18 cellular contexts compared by ENCODE assay signal in genomic region chr12:13154027-13154538, GRCh38. TPM values are rescaled to one million over a fixed set of nuclear protein-coding genes. Genes with fewer than 3 reads are reported as not detected.
DNase-seq lines count a peak whose midpoint lies in the region; FAIRE-seq and TF ChIP-seq lines count a peak whose summit lies in the region.
"Had no signal": no experiment of that assay in that cellular context is flagged by ENCODE, and none has a peak within 500 bp of the region (broad histone marks: within the 10 kb centered on the region; RNA-seq: fewer than 3 reads in every experiment).

No MANE protein-coding gene starts in this region.

- H3K36me3 ChIP-seq in PC-9 (ENCODE audit: low read depth) (no peaks in the 10 kb centered on the region), suprapubic skin (no peaks in the 10 kb centered on the region)
- H3K36me3 ChIP-seq: neutrophil had no signal

- H3K4me2 ChIP-seq in PC-9, result peak overlapping the region; percentile 53

- peaks cover 22% of the 10 kb centered on the region for H3K4me1 ChIP-seq in PC-9 (replicated peaks; ENCODE audit: insufficient read depth)
- H3K4me1 ChIP-seq in suprapubic skin, result peaks cover 36% of the 10 kb centered on the region

- no peaks in the 10 kb centered on the region for H4K20me1 ChIP-seq in PC-9 (ENCODE audit: insufficient read depth)

- peaks cover 16% of the 10 kb centered on the region; the same call in 1 of the 2 replicates for H3F3A ChIP-seq in PC-9 (ENCODE audit: insufficient read depth, low read depth)

- FAIRE-seq in GM12891 (lab: Jason Lieb, UNC), result no peak
- FAIRE-seq: frontal cortex had no signal

- no peak for TF ChIP-seq POLR2A in suprapubic skin (IDR thresholded peaks at IDR 0.05)
- TF ChIP-seq POLR2A in GM12891 (IDR thresholded peaks at IDR 0.05; ENCODE audit: low read depth, low read length), result no peak

- peak overlapping the region; percentile 45; the same call in 1 of the 2 replicates for H2AFZ ChIP-seq in PC-9

- H3K9me3 Mint-ChIP-seq in HFFc6, result no peaks in the 10 kb centered on the region
- H3K9me3 Mint-ChIP-seq: activated T-cell treated with anti-CD3 and anti-CD28 coated beads, Interleukin-2, amount 50 U/mL, for 24 hours had no signal

- H3K4me3 ChIP-seq in PC-9 (no peak overlapping the region), fibroblast of the aortic adventitia (ENCODE audit: low read depth, low read length) (no peak overlapping the region), suprapubic skin (no peak overlapping the region)

- no TSS peak for BruUV-seq in PC-9 (replicated peaks; lab: Mats Ljungman, UMichigan)

- 18% methylated on average over 3 of the region's 3 CpGs for WGBS in suprapubic skin

- DNase-seq in HFFc6 (no peak), PC-9 (peak in 1 of 2 experiments; percentile 64), fibroblast of the aortic adventitia (ENCODE audit: low read depth) (peak; percentile 50), suprapubic skin (ENCODE audit: low spot score in 2 of 2) (no peak), NCI-H345 (lab: John Stamatoyannopoulos, UW) (no peak), GM12891 (ENCODE audit: insufficient read length, low spot score) (no peak), H4 (ENCODE audit: low spot score) (no peak)
- DNase-seq: activated CD4-positive, CD25-positive, alpha-beta regulatory T cell; activated T-cell treated with anti-CD3 and anti-CD28 coated beads, Interleukin-2, amount 50 U/mL, for 24 hours; DMS153; left cardiac atrium; SHP77 treated with DMSO at 0.1 percent for 48 hours had no signal

- TF ChIP-seq CTCF in HFFc6 (IDR thresholded peaks at IDR 0.05) (no peak), PC-9 (conservative IDR thresholded peaks at IDR 0.05) (no peak), fibroblast of the aortic adventitia (IDR thresholded peaks at IDR 0.05; ENCODE audit: insufficient read depth, low read length) (no peak), suprapubic skin (IDR thresholded peaks at IDR 0.05) (no peak)

- POLR2A ChIA-PET in PC-9 (lab: Charles Lee; ENCODE audit: unreplicated experiment), result interaction anchor here (0.6 kb wide), 1 partner anchor 16 kb away, joined by 5 read pairs; no protein-coding TSS in a partner anchor

- peaks cover 14% of the 10 kb centered on the region for H3K4me1 Mint-ChIP-seq in HFFc6 (ENCODE audit: low read depth)

- H3K4me3 Mint-ChIP-seq in HFFc6, result no peak overlapping the region
- H3K4me3 Mint-ChIP-seq: activated T-cell treated with anti-CD3 and anti-CD28 coated beads, Interleukin-2, amount 50 U/mL, for 24 hours had no signal

- TF ChIP-seq EP300 in suprapubic skin (IDR thresholded peaks at IDR 0.05), result no peak

- H3K9me3 ChIP-seq in PC-9 (ENCODE audit: insufficient read depth, low read depth) (no peaks in the 10 kb centered on the region), suprapubic skin (no peaks in the 10 kb centered on the region)
- H3K9me3 ChIP-seq: neutrophil had no signal

- H3K27ac ChIP-seq in PC-9 (peak overlapping the region; percentile 80), suprapubic skin (peak overlapping the region; percentile 39)
- H3K27ac ChIP-seq: HL-60, neutrophil had no signal

- no peaks in the 10 kb centered on the region for H3K79me2 ChIP-seq in PC-9 (ENCODE audit: low read depth)

- H3K27me3 ChIP-seq in PC-9 (ENCODE audit: insufficient read depth, low read depth) (no peaks in the 10 kb centered on the region), suprapubic skin (no peaks in the 10 kb centered on the region)
- H3K27me3 ChIP-seq: neutrophil had no signal

- CTCF ChIA-PET in PC-9 (lab: Charles Lee), result interaction anchor here (0.7 to 1.4 kb wide), 2 partner anchors 42 to 130 kb away, joined by 3 read pairs; partner anchors contain the start of gene EMP1

- no peaks in the 10 kb centered on the region for H3K9me2 ChIP-seq in PC-9 (ENCODE audit: insufficient read depth)

- H3K27ac Mint-ChIP-seq in HFFc6, result 0 out of 2 replicates have a peak overlapping the region, but pooled peaks have one; percentile 7
- H3K27ac Mint-ChIP-seq: activated T-cell treated with anti-CD3 and anti-CD28 coated beads, Interleukin-2, amount 50 U/mL, for 24 hours had no signal

- no peaks in the 10 kb centered on the region for H3K36me3 Mint-ChIP-seq in HFFc6 (ENCODE audit: low read depth)

- intact Hi-C loops in PC-9 (cut with micrococcal nuclease; ENCODE audit: unreplicated experiment), result no loop called here

- H3K27me3 Mint-ChIP-seq in HFFc6 (ENCODE audit: insufficient read depth), result no peaks in the 10 kb centered on the region
- H3K27me3 Mint-ChIP-seq: activated T-cell treated with anti-CD3 and anti-CD28 coated beads, Interleukin-2, amount 50 U/mL, for 24 hours had no signal

TF ChIP-seq in GM12891, 5 proteins besides CTCF, POLR2A, EP300 and RAD21:
- TF ChIP-seq POU2F2 (IDR thresholded peaks at IDR 0.05; ENCODE audit: low read depth, low read length), result no peak
- TF ChIP-seq TAF1 (IDR thresholded peaks at IDR 0.05; ENCODE audit: low read depth, low read length), result no peak
- no peak for TF ChIP-seq PAX5 (IDR thresholded peaks at IDR 0.05; ENCODE audit: insufficient read depth, low read length, severe bottlenecking)
- no peak for TF ChIP-seq SPI1 (IDR thresholded peaks at IDR 0.05; ENCODE audit: low read depth, low read length)
- TF ChIP-seq POLR2AphosphoS5 (IDR thresholded peaks at IDR 0.05; ENCODE audit: low read depth, low read length), result no peak

RNA-seq across cellular contexts. Expression of gene EMP1, which starts 42.4 kb away (rescaled TPM):
- 100 to 1,000 TPM; 217 to 417 (median 356) TPM for total RNA-seq in HFFc6 (2021; fragmentation: NEBNext Ultra II Directional; extraction: Animal tissue kit (Norgen Biotek cat#: 25700))
- total RNA-seq in PC-9 (2021) (542 and 909 TPM in 2 replicates), fibroblast of the aortic adventitia (ENCODE audit: low replicate concordance) (19.1 and 244 TPM in 2 replicates), suprapubic skin (1,000 to 10,000 TPM in 2 of 4 donors, 100 to 1,000 TPM in 2; 569 to 2,226 (median 1,259) TPM)
- 0.44 TPM for polyA plus RNA-seq in GM12891 (2012; ENCODE audit: low read depth, missing spikeins)
- total RNA-seq in H4 (2014; rRNA removed; shearing (Covaris generic)), result 44.5 and 97.8 TPM in 2 replicates

RNA-seq across cellular contexts. Expression of gene GSG1, which starts 50.6 kb away (rescaled TPM):
- total RNA-seq in HFFc6 (2021; fragmentation: NEBNext Ultra II Directional; extraction: Animal tissue kit (Norgen Biotek cat#: 25700)), result 1 to 10 TPM in 2 of 6 experiments, under 1 TPM in 4; 0.48 to 1.0 (median 0.75) TPM
- total RNA-seq in PC-9 (2021), result 0.41 TPM in 1 of 2 replicates, not detected in the other
- total RNA-seq in fibroblast of the aortic adventitia (ENCODE audit: low replicate concordance), result 0.45 and 1.6 TPM in 2 replicates
- total RNA-seq in suprapubic skin, result not detected
- polyA plus RNA-seq in GM12891 (2012; ENCODE audit: low read depth, missing spikeins), result not detected
- 0.15 TPM in 1 of 2 replicates, not detected in the other for total RNA-seq in H4 (2014; rRNA removed; shearing (Covaris generic))
- total RNA-seq: cerebellum, left cardiac atrium, M059J, NCI-H460 had no signal
